8 cellular contexts compared by ENCODE assay signal in the genomic region with DNA sequence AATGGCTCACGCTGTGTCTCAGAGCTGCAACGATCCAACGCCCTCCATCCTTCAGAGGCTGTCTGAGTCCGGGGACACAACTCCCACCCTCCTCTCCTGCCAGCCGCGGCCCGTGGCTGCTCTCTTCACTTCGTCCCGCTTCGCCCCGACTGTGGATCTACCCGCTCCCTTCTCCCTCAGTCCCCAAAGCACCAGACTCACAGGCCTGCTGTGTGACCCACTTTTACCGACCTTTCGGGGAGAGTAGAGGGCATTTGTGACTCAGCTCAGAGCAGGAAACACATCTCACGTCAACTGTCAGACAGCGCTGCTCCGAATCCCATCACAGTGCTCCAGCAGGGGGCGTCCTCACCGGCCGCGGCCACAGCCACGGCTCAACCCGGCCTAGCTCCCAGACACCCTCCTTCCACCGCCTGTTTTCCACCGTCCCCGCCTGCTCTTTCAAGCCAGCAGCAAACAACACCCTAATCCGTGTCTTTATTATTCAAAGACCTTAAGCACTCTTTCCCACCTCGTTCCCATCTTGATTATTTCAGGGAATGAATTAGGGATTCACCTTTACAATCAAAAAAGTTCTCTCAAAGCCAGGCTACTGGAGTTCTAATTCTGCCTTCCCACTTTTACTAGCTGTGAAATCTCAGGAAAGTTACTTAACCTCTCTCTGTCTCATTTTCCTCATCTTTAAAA. TPM values are rescaled to one million over a fixed set of nuclear protein-coding genes. Genes with fewer than 3 reads are reported as not detected.
DNase-seq lines count a peak whose midpoint lies in the region; ATAC-seq and TF ChIP-seq lines count a peak whose summit lies in the region.

No MANE protein-coding gene starts in this region.

- peak; percentile 58 to 96 (median 86) for TF ChIP-seq CTCF in dorsolateral prefrontal cortex (IDR thresholded peaks at IDR 0.05 in 54 of 56, conservative IDR thresholded peaks at IDR 0.05 in 2 of 56; ENCODE audit: low read depth in 1 of 56, partially characterized antibody in 56 of 56)
- peak; percentile 68 for TF ChIP-seq CTCF in lung (IDR thresholded peaks at IDR 0.05; ENCODE audit: control extremely low read depth, extremely low read depth)

- H3K4me1 Mint-ChIP-seq in activated CD4-positive, alpha-beta memory T cell treated with anti-CD3 and anti-CD28 coated beads, Interleukin-2, amount 10 ng/mL, durations not matched to agents 7 days and 5 days, result peaks cover 55% of the 10 kb centered on the region

- H3K9me3 ChIP-seq in lung (ENCODE audit: control insufficient read depth in 2 of 2, insufficient read depth in 1 of 2, low read length in 1 of 2), result no peaks in the 10 kb centered on the region

- no peaks in the 10 kb centered on the region for H3K9me3 Mint-ChIP-seq in activated CD4-positive, alpha-beta memory T cell treated with anti-CD3 and anti-CD28 coated beads, Interleukin-2, amount 10 ng/mL, durations not matched to agents 7 days and 5 days

- peak overlapping the region; percentile 90 for H3K27ac Mint-ChIP-seq in activated CD4-positive, alpha-beta memory T cell treated with anti-CD3 and anti-CD28 coated beads, Interleukin-2, amount 10 ng/mL, durations not matched to agents 7 days and 5 days

- H3K4me3 ChIP-seq in dorsolateral prefrontal cortex, result peak overlapping the region in 52 of 59 donors; percentile 5 to 61 (median 41)
- no peak overlapping the region for H3K4me3 ChIP-seq in lung

- POLR2A ChIA-PET in HEK293T (lab: Yijun Ruan, JAX), result interaction anchor here (0.7 to 1.4 kb wide), 4 partner anchors 11 to 77 kb away, joined by 3 to 8 read pairs (median 4); no protein-coding TSS in a partner anchor
- POLR2A ChIA-PET in activated CD4-positive, alpha-beta memory T cell treated with anti-CD3 and anti-CD28 coated beads, Interleukin-2, amount 10 ng/mL, durations not matched to agents 7 days and 5 days (lab: Charles Lee), result interaction anchor here (0.9 to 1.9 kb wide), 13 partner anchors 8 to 274 kb away, joined by 3 to 11 read pairs (median 4); a partner anchor contains a TSS

- WGBS in lung, 2 donors, result 6 to 7% methylated on average over 28 of the region's 28 CpGs

- intact Hi-C loops in dorsolateral prefrontal cortex (cut with DNase I), result loop anchor here in 1 of 2 donors (5.0 kb wide), 1 partner anchor 43 kb away; a partner anchor contains a TSS

- ATAC-seq in lung (ENCODE audit: insufficient read depth, low FRiP score) (peak; percentile 84), HG03139 (IDR thresholded peaks at IDR 0.05; ENCODE audit: unreplicated experiment) (no peak)

- H3K27me3 ChIP-seq in dorsolateral prefrontal cortex, result no peaks in the 10 kb centered on the region
- H3K27me3 ChIP-seq in lung (ENCODE audit: control insufficient read depth, insufficient read depth), result no peaks in the 10 kb centered on the region

- CTCF ChIA-PET in HEK293T (lab: Yijun Ruan, JAX), result interaction anchor here (0.6 to 2.8 kb wide), 26 partner anchors 8 to 276 kb away, joined by 3 to 25 read pairs (median 4); a partner anchor contains a TSS
- CTCF ChIA-PET in activated CD4-positive, alpha-beta memory T cell treated with anti-CD3 and anti-CD28 coated beads, Interleukin-2, amount 10 ng/mL, durations not matched to agents 7 days and 5 days (lab: Charles Lee), result interaction anchor here (0.5 to 4.5 kb wide), 58 partner anchors 8 to 575 kb away, joined by 3 to 86 read pairs (median 4); a partner anchor contains a TSS

- H3K36me3 Mint-ChIP-seq in activated CD4-positive, alpha-beta memory T cell treated with anti-CD3 and anti-CD28 coated beads, Interleukin-2, amount 10 ng/mL, durations not matched to agents 7 days and 5 days (ENCODE audit: low read depth), result no peaks in the 10 kb centered on the region

- no peaks in the 10 kb centered on the region for H3K4me1 ChIP-seq in lung (ENCODE audit: control insufficient read depth in 2 of 2, insufficient read depth in 2 of 2, low read length in 2 of 2)

- H3K4me3 Mint-ChIP-seq in activated CD4-positive, alpha-beta memory T cell treated with anti-CD3 and anti-CD28 coated beads, Interleukin-2, amount 10 ng/mL, durations not matched to agents 7 days and 5 days, result peak overlapping the region; percentile 82

- H3K27me3 Mint-ChIP-seq in activated CD4-positive, alpha-beta memory T cell treated with anti-CD3 and anti-CD28 coated beads, Interleukin-2, amount 10 ng/mL, durations not matched to agents 7 days and 5 days, result peaks cover 4% of the 10 kb centered on the region

- H3K36me3 ChIP-seq in lung (ENCODE audit: control insufficient read depth in 2 of 2, insufficient read depth in 2 of 2, low read length in 2 of 2), result no peaks in the 10 kb centered on the region

- H3K27ac ChIP-seq in dorsolateral prefrontal cortex, result peak overlapping the region in 18 of 59 donors; percentile 1 to 66 (median 42)
- peak overlapping the region in 1 of 2 donors; percentile 13 for H3K27ac ChIP-seq in lung (ENCODE audit: low read depth in 1 of 2, low read length in 1 of 2)

- peak; percentile 93 for DNase-seq in ELF-1 (ENCODE audit: low read depth, low spot score)
- peak; percentile 92 for DNase-seq in HEK293T (ENCODE audit: extremely low spot score)
- peak; percentile 55 for DNase-seq in NCI-H526 treated with DMSO at 0.1 percent for 48 hours (lab: John Stamatoyannopoulos, UW)
- DNase-seq in activated CD4-positive, alpha-beta memory T cell treated with anti-CD3 and anti-CD28 coated beads, Interleukin-2, amount 10 ng/mL, durations not matched to agents 7 days and 5 days, result peak; percentile 89
- peak in 9 of 10 donors; percentile 63 to 87 (median 78) for DNase-seq in dorsolateral prefrontal cortex
- peak; percentile 84 for DNase-seq in lung (ENCODE audit: low spot score)
- DNase-seq in stimulated activated CD4-positive, alpha-beta T cell treated with anti-CD3 and anti-CD28 coated beads, Interleukin-4, amount 100 ng/mL, for 48 hours (ENCODE audit: low read depth in 2 of 2), result peak; percentile 87 to 91

TF ChIP-seq in HEK293T, 16 proteins besides CTCF, POLR2A, EP300 and RAD21:
- TF ChIP-seq SP1 (IDR thresholded peaks at IDR 0.05) (no peak), HDGF (IDR thresholded peaks at IDR 0.05; ENCODE audit: borderline replicate concordance) (no peak)
- TF ChIP-seq, protein P1, sequence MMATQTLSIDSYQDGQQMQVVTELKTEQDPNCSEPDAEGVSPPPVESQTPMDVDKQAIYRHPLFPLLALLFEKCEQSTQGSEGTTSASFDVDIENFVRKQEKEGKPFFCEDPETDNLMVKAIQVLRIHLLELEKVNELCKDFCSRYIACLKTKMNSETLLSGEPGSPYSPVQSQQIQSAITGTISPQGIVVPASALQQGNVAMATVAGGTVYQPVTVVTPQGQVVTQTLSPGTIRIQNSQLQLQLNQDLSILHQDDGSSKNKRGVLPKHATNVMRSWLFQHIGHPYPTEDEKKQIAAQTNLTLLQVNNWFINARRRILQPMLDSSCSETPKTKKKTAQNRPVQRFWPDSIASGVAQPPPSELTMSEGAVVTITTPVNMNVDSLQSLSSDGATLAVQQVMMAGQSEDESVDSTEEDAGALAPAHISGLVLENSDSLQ (IDR thresholded peaks at IDR 0.05), result peak; percentile 91

RNA-seq across cellular contexts. Expression of a gene that starts 5.0 kb away (rescaled TPM):
- total RNA-seq in activated CD4-positive, alpha-beta memory T cell treated with anti-CD3 and anti-CD28 coated beads, Interleukin-2, amount 10 ng/mL, durations not matched to agents 7 days and 5 days, result not detected
- total RNA-seq in dorsolateral prefrontal cortex, result not detected
- total RNA-seq in lung, result not detected
- not detected for polyA plus RNA-seq in lung

RNA-seq across cellular contexts. Expression of a gene that starts 16.1 kb away (rescaled TPM):
- not detected for total RNA-seq in activated CD4-positive, alpha-beta memory T cell treated with anti-CD3 and anti-CD28 coated beads, Interleukin-2, amount 10 ng/mL, durations not matched to agents 7 days and 5 days
- 1 to 10 TPM in 46 of 120 experiments, under 1 TPM in 61, not detected in 13; 0.29 to 5.2 (median 0.92) TPM for total RNA-seq in dorsolateral prefrontal cortex
- 10 to 100 TPM in 1 of 2 donors, 1 to 10 TPM in 1; 7.5 to 39.7 TPM for total RNA-seq in lung
- polyA plus RNA-seq in lung, result 10 to 100 TPM; 30.8 to 57.1 TPM

RNA-seq across cellular contexts. Expression of a gene that starts 27.2 kb away (rescaled TPM):
- total RNA-seq in activated CD4-positive, alpha-beta memory T cell treated with anti-CD3 and anti-CD28 coated beads, Interleukin-2, amount 10 ng/mL, durations not matched to agents 7 days and 5 days, result not detected
- total RNA-seq in dorsolateral prefrontal cortex (1 to 10 TPM in 92 of 120 experiments, under 1 TPM in 28; 0.34 to 8.9 (median 1.6) TPM), lung (under 1 TPM; 0.31 to 0.40 TPM)
- polyA plus RNA-seq in lung, result under 1 TPM; 0.03 to 0.06 TPM

RNA-seq across cellular contexts. Expression of a gene that starts 41.8 kb away (rescaled TPM):
- total RNA-seq in activated CD4-positive, alpha-beta memory T cell treated with anti-CD3 and anti-CD28 coated beads, Interleukin-2, amount 10 ng/mL, durations not matched to agents 7 days and 5 days, result under 1 TPM; 0.78 to 0.95 TPM
- total RNA-seq in dorsolateral prefrontal cortex (1,000 to 10,000 TPM in 2 of 120 experiments, 100 to 1,000 TPM in 118; 390 to 1,056 (median 722) TPM), lung (1 to 10 TPM in 1 of 2 donors, under 1 TPM in 1; 0.57 to 1.4 TPM)
- polyA plus RNA-seq in lung, result under 1 TPM; 0.46 to 0.53 TPM
